ENCODE assay signal across 14 cellular contexts in genomic region chr2:214410128-214410775, GRCh38. TPM values are rescaled to one million over a fixed set of nuclear protein-coding genes. Genes with fewer than 3 reads are reported as not detected.
DNase-seq lines count a peak whose midpoint lies in the region; ATAC-seq, FAIRE-seq and TF ChIP-seq lines count a peak whose summit lies in the region.
"Had no signal": no experiment of that assay in that cellular context is flagged by ENCODE, and none has a peak within 500 bp of the region (broad histone marks: within the 10 kb centered on the region; RNA-seq: fewer than 3 reads in every experiment).

No MANE protein-coding gene starts in this region.

- H2BK15ac ChIP-seq in H9 (ENCODE audit: low read depth, low read length) (no peak overlapping the region), H1 (ENCODE audit: low read length) (no peak overlapping the region)

- H3K4me3 ChIP-seq in A549 = no peak overlapping the region
- peak overlapping the region in 1 of 4 experiments; percentile 32; a peak in 2 of 8 replicates for H3K4me3 ChIP-seq in H1 (ENCODE audit: extremely low read depth in 1 of 4, insufficient read depth in 2 of 4, low read depth in 3 of 4, low read length in 4 of 4)
- no peak overlapping the region for H3K4me3 ChIP-seq in Karpas-422 (ENCODE audit: low read length)
- H3K4me3 ChIP-seq: pancreas had no signal

- no peak overlapping the region for H2BK5ac ChIP-seq in H9 (ENCODE audit: insufficient read length, low read length)
- H2BK5ac ChIP-seq in H1 (ENCODE audit: low read depth, low read length) = no peak overlapping the region

- TF ChIP-seq CTCF in A549 (IDR thresholded peaks at IDR 0.05) = no peak
- TF ChIP-seq CTCF in H9 (conservative IDR thresholded peaks at IDR 0.05) = 0 out of 3 replicates have a peak, but pooled peaks have one; percentile 20
- no peak for TF ChIP-seq CTCF in H1 (IDR thresholded peaks at IDR 0.05; ENCODE audit: control extremely low read depth in 1 of 3, insufficient read depth in 1 of 3, low read depth in 1 of 3, low read length in 3 of 3)
- TF ChIP-seq CTCF in activated CD8-positive, alpha-beta T cell treated with anti-CD3 and anti-CD28 coated beads for 36 hours (IDR thresholded peaks at IDR 0.05) = no peak

- H3K9me2 ChIP-seq in Karpas-422 (replicated peaks; ENCODE audit: insufficient read depth, low read length) = no peaks in the 10 kb centered on the region

- no peak overlapping the region for H2BK120ac ChIP-seq in H9 (ENCODE audit: low read depth, low read length, poor library complexity, severe bottlenecking)
- H2BK120ac ChIP-seq in H1 (replicated peaks; ENCODE audit: low read depth, low read length) = no peak overlapping the region

- no peaks in the 10 kb centered on the region for H3K27me3 ChIP-seq in H9 (ENCODE audit: insufficient read depth, low read length)
- no peaks in the 10 kb centered on the region for H3K27me3 ChIP-seq in H1 (replicated peaks in 1 of 4; ENCODE audit: control insufficient read depth in 3 of 4, extremely low read depth in 1 of 4, insufficient read depth in 3 of 4, low read length in 3 of 4)
- no peaks in the 10 kb centered on the region for H3K27me3 ChIP-seq in Karpas-422 (ENCODE audit: low read length)
- H3K27me3 ChIP-seq: pancreas had no signal

- no peaks in the 10 kb centered on the region for H3K36me3 ChIP-seq in H1 (ENCODE audit: control insufficient read depth in 2 of 4, insufficient read depth in 4 of 4, low read length in 3 of 4)
- no peaks in the 10 kb centered on the region for H3K36me3 ChIP-seq in Karpas-422 (ENCODE audit: insufficient read depth, low read length)
- H3K36me3 ChIP-seq: pancreas had no signal

- H3K27ac ChIP-seq in A549 (no peak overlapping the region), H9 (ENCODE audit: insufficient read length, low read depth, low read length) (no peak overlapping the region), H1 (ENCODE audit: low read depth, low read length) (no peak overlapping the region), Karpas-422 (ENCODE audit: low read length) (no peak overlapping the region)
- H3K27ac ChIP-seq: KMS-11, pancreas had no signal

- no peak overlapping the region for H3K27ac Mint-ChIP-seq in H9
- H3K27ac Mint-ChIP-seq in activated CD8-positive, alpha-beta T cell treated with anti-CD3 and anti-CD28 coated beads for 36 hours = no peak overlapping the region
- H3K27ac Mint-ChIP-seq: activated T-cell treated with anti-CD3 and anti-CD28 coated beads, Interleukin-2, amount 50 U/mL, for 72 hours had no signal

- H3K18ac ChIP-seq in H9 (ENCODE audit: insufficient read length, low read depth, low read length) (no peak overlapping the region), H1 (ENCODE audit: extremely low read depth, low read length) (no peak overlapping the region)

- ATAC-seq in A549 (no peak), HG02870 (IDR thresholded peaks at IDR 0.05; ENCODE audit: unreplicated experiment) (no peak)
- no peak for ATAC-seq in activated CD8-positive, alpha-beta T cell treated with anti-CD3 and anti-CD28 coated beads for 36 hours
- ATAC-seq: activated T-cell treated with anti-CD3 and anti-CD28 coated beads, Interleukin-2, amount 50 U/mL, for 72 hours had no signal

- H4K5ac ChIP-seq in H9 (ENCODE audit: insufficient read length, low read depth, low read length) (no peak overlapping the region), H1 (ENCODE audit: insufficient read length, low read depth, low read length) (no peak overlapping the region)

- no peak overlapping the region for H2BK20ac ChIP-seq in H9 (ENCODE audit: low read depth, low read length, poor library complexity, severe bottlenecking)
- H2BK20ac ChIP-seq in H1 (ENCODE audit: low read length) = no peak overlapping the region

- H3T11ph ChIP-seq in H9 (ENCODE audit: low read length) = no peak overlapping the region

- no peaks in the 10 kb centered on the region for H3K36me3 Mint-ChIP-seq in H9 (ENCODE audit: insufficient read depth in 1 of 3, low read depth in 3 of 3)
- H3K36me3 Mint-ChIP-seq in activated CD8-positive, alpha-beta T cell treated with anti-CD3 and anti-CD28 coated beads for 36 hours (ENCODE audit: low read depth) = no peaks in the 10 kb centered on the region

- no peak overlapping the region for H3K56ac ChIP-seq in H9 (ENCODE audit: insufficient read length, low read depth, low read length)
- H3K56ac ChIP-seq in H1 (replicated peaks; ENCODE audit: insufficient read length, low read depth, low read length) = no peak overlapping the region

- FAIRE-seq in A549 (lab: Jason Lieb, UNC) (no peak), H1 (lab: Jason Lieb, UNC) (no peak)
- FAIRE-seq: endothelial cell of umbilical vein, pancreas had no signal

- 20% methylated on average over 13 of the region's 13 CpGs for WGBS in A549 (ENCODE audit: missing lambda C conversion rate)
- WGBS in H9 (ENCODE audit: extremely low coverage, insufficient read length, low lambda C conversion rate) = no CpG with 5 or more reads among the region's 13 CpGs
- 72% methylated on average over 13 of the region's 13 CpGs; no CpG with 5 or more reads in 1 of the 2 experiments for WGBS in H1 (ENCODE audit: extremely low coverage in 1 of 2, insufficient coverage in 1 of 2, insufficient read length in 1 of 2, insufficient replicate concordance in 2 of 2, low coverage in 1 of 2, low lambda C conversion rate in 2 of 2, missing lambda C conversion rate in 1 of 2), 2 experiments

- H3K4me1 Mint-ChIP-seq in H9 = peaks cover 0 to 3% of the 10 kb centered on the region in 2 experiments; a peak in 1 of 4 replicates
- H3K4me1 Mint-ChIP-seq in activated CD8-positive, alpha-beta T cell treated with anti-CD3 and anti-CD28 coated beads for 36 hours (ENCODE audit: low read depth) = no peaks in the 10 kb centered on the region

- H3K79me2 ChIP-seq in H9 (ENCODE audit: insufficient read depth, low read length) (no peaks in the 10 kb centered on the region), H1 (ENCODE audit: control insufficient read depth in 1 of 2, insufficient read depth in 2 of 2, low read length in 2 of 2) (no peaks in the 10 kb centered on the region), Karpas-422 (ENCODE audit: low read length) (no peaks in the 10 kb centered on the region)

- H3K9ac ChIP-seq in H9 (ENCODE audit: extremely low read depth, insufficient read length, low read length) (no peak overlapping the region), H1 (replicated peaks in 1 of 4; ENCODE audit: extremely low read depth in 1 of 4, low read depth in 3 of 4, low read length in 3 of 4) (no peak overlapping the region), Karpas-422 (ENCODE audit: low read length) (no peak overlapping the region)
- H3K9ac ChIP-seq: KMS-11 had no signal

- DNase-seq in A549 (ENCODE audit: low read depth in 1 of 2, low spot score in 1 of 2) = no peak
- no peak for DNase-seq in H9
- peak; percentile 30 to 63 for DNase-seq in NCI-H524 (lab: John Stamatoyannopoulos, UW)
- no peak for DNase-seq in H1 (ENCODE audit: low read depth in 1 of 2, low spot score in 2 of 2)
- no peak for DNase-seq in Karpas-422
- DNase-seq in activated CD8-positive, alpha-beta memory T cell treated with anti-CD3 and anti-CD28 coated beads, Interleukin-2, amount 50 U/mL, for 48 hours = no peak
- DNase-seq in activated CD8-positive, alpha-beta T cell treated with anti-CD3 and anti-CD28 coated beads for 36 hours = no peak
- DNase-seq: activated CD4-positive, alpha-beta T cell treated with anti-CD3 and anti-CD28 coated beads for 1 hour had no signal

- H2BK12ac ChIP-seq in H9 (ENCODE audit: insufficient read length, low read depth, low read length) (no peak overlapping the region), H1 (ENCODE audit: low read depth, low read length) (no peak overlapping the region)

- H3K4me3 Mint-ChIP-seq in H9 = no peak overlapping the region
- H3K4me3 Mint-ChIP-seq in activated CD8-positive, alpha-beta T cell treated with anti-CD3 and anti-CD28 coated beads for 36 hours = no peak overlapping the region
- H3K4me3 Mint-ChIP-seq: activated T-cell treated with anti-CD3 and anti-CD28 coated beads, Interleukin-2, amount 50 U/mL, for 72 hours had no signal

- H4K91ac ChIP-seq in H9 (ENCODE audit: insufficient read length, low read depth, low read length) = no peak overlapping the region
- no peak overlapping the region for H4K91ac ChIP-seq in H1 (replicated peaks; ENCODE audit: insufficient read length, low read length)

- H3K4me2 ChIP-seq in A549 = peak overlapping the region; percentile 27; the same call in 1 of the 3 replicates
- H3K4me2 ChIP-seq in H9 (ENCODE audit: insufficient read depth, insufficient read length, low read length) = no peak overlapping the region
- peak overlapping the region; percentile 9 to 12; a peak in 2 of 4 replicates for H3K4me2 ChIP-seq in H1 (ENCODE audit: insufficient read depth in 1 of 2, low read depth in 2 of 2, low read length in 2 of 2)
- H3K4me2 ChIP-seq in Karpas-422 (ENCODE audit: low read depth, low read length, poor library complexity, severe bottlenecking) = no peak overlapping the region
- H3K4me2 ChIP-seq: KMS-11 had no signal

- H4K8ac ChIP-seq in H9 (replicated peaks; ENCODE audit: insufficient read length, low read depth, low read length) (no peak overlapping the region), H1 (ENCODE audit: extremely low read depth, insufficient read depth, low read length) (no peak overlapping the region)

- TF ChIP-seq EP300 in A549 (IDR thresholded peaks at IDR 0.05) (no peak), H1 (IDR thresholded peaks at IDR 0.05; ENCODE audit: borderline replicate concordance in 1 of 2, low read depth in 2 of 2, low read length in 2 of 2) (no peak)

- intact Hi-C loops in activated CD8-positive, alpha-beta T cell treated with anti-CD3 and anti-CD28 coated beads for 36 hours (cut with micrococcal nuclease) = no loop called here

- no peaks in the 10 kb centered on the region for H3K79me1 ChIP-seq in H9 (ENCODE audit: insufficient read depth, low read depth, low read length, poor library complexity, severe bottlenecking)
- no peaks in the 10 kb centered on the region for H3K79me1 ChIP-seq in H1 (ENCODE audit: low read depth, low read length)

- TF ChIP-seq POLR2A in A549 (IDR thresholded peaks at IDR 0.05; ENCODE audit: low read length) (no peak), H1 (IDR thresholded peaks at IDR 0.05; ENCODE audit: control extremely low read depth in 1 of 2, low read depth in 2 of 2, low read length in 2 of 2) (no peak)

- no peaks in the 10 kb centered on the region for H4K20me1 ChIP-seq in H9 (ENCODE audit: control insufficient read depth, insufficient read depth, insufficient read length)
- no peaks in the 10 kb centered on the region for H4K20me1 ChIP-seq in H1 (replicated peaks in 1 of 2; ENCODE audit: control insufficient read depth in 1 of 2, insufficient read depth in 2 of 2, low read length in 2 of 2)
- no peaks in the 10 kb centered on the region for H4K20me1 ChIP-seq in Karpas-422 (ENCODE audit: insufficient read depth, low read depth, low read length)

- H2AK5ac ChIP-seq in H9 (ENCODE audit: insufficient read length, low read length) (no peak overlapping the region), H1 (ENCODE audit: low read depth, low read length) (no peak overlapping the region)

- TF ChIP-seq RAD21 in A549 (conservative IDR thresholded peaks at IDR 0.05 in 1 of 2, IDR thresholded peaks at IDR 0.05 in 1 of 2) = peak in 1 of 2 experiments; percentile 22; a peak in 1 of 5 replicates
- peak; percentile 26 to 28; a peak in 2 of 4 replicates for TF ChIP-seq RAD21 in H1 (IDR thresholded peaks at IDR 0.05 in 1 of 2, conservative IDR thresholded peaks at IDR 0.05 in 1 of 2; ENCODE audit: low read depth in 2 of 2, low read length in 2 of 2)

- CTCF ChIA-PET in A549 (lab: Yijun Ruan, JAX) = no interaction called here
- CTCF ChIA-PET in H1 (lab: Charles Lee; ENCODE audit: partially characterized antibody) = interaction anchor here (0.6 to 1.5 kb wide), 7 partner anchors 11 to 605 kb away, joined by 3 read pairs; no protein-coding TSS in a partner anchor
- CTCF ChIA-PET in activated CD8-positive, alpha-beta T cell treated with anti-CD3 and anti-CD28 coated beads for 36 hours (lab: Charles Lee) = no interaction called here

- H3K4ac ChIP-seq in H9 (ENCODE audit: low read depth, low read length) (no peak overlapping the region), H1 (replicated peaks; ENCODE audit: insufficient read length, low read depth, low read length) (no peak overlapping the region)

- H2AFZ ChIP-seq in H9 (ENCODE audit: low read length) = no peak overlapping the region
- no peak overlapping the region for H2AFZ ChIP-seq in H1 (ENCODE audit: low read length)
- no peak overlapping the region for H2AFZ ChIP-seq in Karpas-422 (ENCODE audit: low read length)

- H3K9me3 ChIP-seq in A549 (no peaks in the 10 kb centered on the region), H9 (ENCODE audit: control insufficient read depth, low read depth, low read length) (no peaks in the 10 kb centered on the region), H1 (ENCODE audit: insufficient read depth in 2 of 2, low read depth in 1 of 2, low read length in 1 of 2) (no peaks in the 10 kb centered on the region), Karpas-422 (ENCODE audit: low read length) (no peaks in the 10 kb centered on the region; the same call in none of the 2 replicates)
- H3K9me3 ChIP-seq: pancreas had no signal

- no peaks in the 10 kb centered on the region for H3K9me3 Mint-ChIP-seq in H9
- H3K9me3 Mint-ChIP-seq in activated CD8-positive, alpha-beta T cell treated with anti-CD3 and anti-CD28 coated beads for 36 hours = no peaks in the 10 kb centered on the region
- H3K9me3 Mint-ChIP-seq: activated T-cell treated with anti-CD3 and anti-CD28 coated beads, Interleukin-2, amount 50 U/mL, for 72 hours had no signal

- H3K23ac ChIP-seq in H9 (ENCODE audit: insufficient read length, low read depth, low read length) = no peak overlapping the region
- no peak overlapping the region for H3K23ac ChIP-seq in H1 (ENCODE audit: insufficient read length)

- H3K23me2 ChIP-seq in H9 (ENCODE audit: insufficient read length, low read depth, low read length, poor library complexity, severe bottlenecking) (no peaks in the 10 kb centered on the region), H1 (ENCODE audit: low read depth, low read length) (no peaks in the 10 kb centered on the region)

- H3K14ac ChIP-seq in H9 (ENCODE audit: insufficient read depth, low read length) = no peak overlapping the region
- no peak overlapping the region for H3K14ac ChIP-seq in H1 (ENCODE audit: insufficient read length)

- POLR2A ChIA-PET in A549 (lab: Yijun Ruan, JAX) (no interaction called here), H1 (lab: Charles Lee; ENCODE audit: partially characterized antibody) (no interaction called here)
- POLR2A ChIA-PET in activated CD8-positive, alpha-beta T cell treated with anti-CD3 and anti-CD28 coated beads for 36 hours (lab: Charles Lee) = no interaction called here

- peaks cover 12% of the 10 kb centered on the region; the same call in 1 of the 2 replicates for H3K27me3 Mint-ChIP-seq in H9 (ENCODE audit: low read depth)
- no peaks in the 10 kb centered on the region for H3K27me3 Mint-ChIP-seq in activated CD8-positive, alpha-beta T cell treated with anti-CD3 and anti-CD28 coated beads for 36 hours

- no peaks in the 10 kb centered on the region for H3K4me1 ChIP-seq in A549
- no peaks in the 10 kb centered on the region for H3K4me1 ChIP-seq in H9 (ENCODE audit: insufficient read depth, low read length)
- no peaks in the 10 kb centered on the region for H3K4me1 ChIP-seq in H1 (replicated peaks in 1 of 4; ENCODE audit: control insufficient read depth in 3 of 4, insufficient read depth in 4 of 4, low read length in 3 of 4)
- no peaks in the 10 kb centered on the region for H3K4me1 ChIP-seq in Karpas-422 (ENCODE audit: low read length)
- H3K4me1 ChIP-seq: pancreas had no signal

RNA-seq across cellular contexts. Expression of gene VWC2L, which starts 0.6 kb away (rescaled TPM):
- polyA plus RNA-seq in A549 (2011; rRNA removed) = not detected in 2 replicates
- not detected in 2 replicates for polyA plus RNA-seq in A549 (2012; cell fraction: cytosol; rRNA removed)
- polyA plus RNA-seq in A549 (2012; cell fraction: nucleus; rRNA removed) = not detected in 2 replicates
- not detected in 3 replicates for polyA plus RNA-seq in A549 (2017; fragmentation: RNase III; extraction: RNeasy Plus Mini Kit Qiagen cat#74134 plus additional on column Dnase treatment)
- not detected in 2 replicates for polyA minus RNA-seq in A549 (2011; rRNA and poly(A)+ RNA removed)
- not detected in 2 replicates for total RNA-seq in H9 (2021)
- not detected in 2 replicates for total RNA-seq in H1 (2021; fragmentation: NEBNext Ultra II Directional; extraction: Animal tissue kit (Norgen Biotek cat#: 25700))
- not detected in 2 replicates for polyA plus RNA-seq in H1 (2011; rRNA removed)
- polyA plus RNA-seq in H1 (2011; cell fraction: cytosol; rRNA removed) = not detected
- not detected for polyA plus RNA-seq in H1 (2011; cell fraction: nucleus; rRNA removed)
- polyA plus RNA-seq in H1 (2012, experiment 1 of 2) = not detected in 4 replicates
- not detected for polyA plus RNA-seq in H1 (2012, experiment 2 of 2)
- polyA plus RNA-seq in H1 (2013, experiment 1 of 2) = not detected
- not detected for polyA plus RNA-seq in H1 (2013, experiment 2 of 2)
- polyA minus RNA-seq in H1 (2011; rRNA and poly(A)+ RNA removed) = 0.35 TPM in 1 of 2 replicates, not detected in the other
- not detected for polyA minus RNA-seq in H1 (2011; cell fraction: cytosol; rRNA and poly(A)+ RNA removed)
- polyA minus RNA-seq in H1 (2011; cell fraction: nucleus; rRNA and poly(A)+ RNA removed) = 0.30 TPM
- not detected in 2 replicates for total RNA-seq in Karpas-422 (2014; rRNA removed; shearing (Covaris generic); ENCODE audit: low replicate concordance)
- not detected for total RNA-seq in activated CD8-positive, alpha-beta T cell treated with anti-CD3 and anti-CD28 coated beads for 36 hours
- total RNA-seq: activated T-cell treated with anti-CD3 and anti-CD28 coated beads, Interleukin-2, amount 50 U/mL, for 72 hours; endothelial cell of umbilical vein; lung microvascular endothelial cell had no signal
- polyA plus RNA-seq: endothelial cell of umbilical vein had no signal

Comparison
In these comparisons a context has a peak if more than half of its experiments do, and no peak if none do; other contexts are left out.
1. DNase-seq: peak in NCI-H524 (2 of 2); none in A549 (0 of 2), H9 (single experiment), H1 (0 of 2), Karpas-422 (single experiment), activated CD8-positive, alpha-beta memory T cell treated with anti-CD3 and anti-CD28 coated beads, Interleukin-2, amount 50 U/mL, for 48 hours (single experiment) and activated CD8-positive, alpha-beta T cell treated with anti-CD3 and anti-CD28 coated beads for 36 hours (single experiment).
2. H3K4me2 ChIP-seq: peak in A549 (single experiment) and H1 (2 of 2); none in H9 (single experiment) and Karpas-422 (single experiment).